ENCODE assay signal across 1 cellular context in the genomic region with DNA sequence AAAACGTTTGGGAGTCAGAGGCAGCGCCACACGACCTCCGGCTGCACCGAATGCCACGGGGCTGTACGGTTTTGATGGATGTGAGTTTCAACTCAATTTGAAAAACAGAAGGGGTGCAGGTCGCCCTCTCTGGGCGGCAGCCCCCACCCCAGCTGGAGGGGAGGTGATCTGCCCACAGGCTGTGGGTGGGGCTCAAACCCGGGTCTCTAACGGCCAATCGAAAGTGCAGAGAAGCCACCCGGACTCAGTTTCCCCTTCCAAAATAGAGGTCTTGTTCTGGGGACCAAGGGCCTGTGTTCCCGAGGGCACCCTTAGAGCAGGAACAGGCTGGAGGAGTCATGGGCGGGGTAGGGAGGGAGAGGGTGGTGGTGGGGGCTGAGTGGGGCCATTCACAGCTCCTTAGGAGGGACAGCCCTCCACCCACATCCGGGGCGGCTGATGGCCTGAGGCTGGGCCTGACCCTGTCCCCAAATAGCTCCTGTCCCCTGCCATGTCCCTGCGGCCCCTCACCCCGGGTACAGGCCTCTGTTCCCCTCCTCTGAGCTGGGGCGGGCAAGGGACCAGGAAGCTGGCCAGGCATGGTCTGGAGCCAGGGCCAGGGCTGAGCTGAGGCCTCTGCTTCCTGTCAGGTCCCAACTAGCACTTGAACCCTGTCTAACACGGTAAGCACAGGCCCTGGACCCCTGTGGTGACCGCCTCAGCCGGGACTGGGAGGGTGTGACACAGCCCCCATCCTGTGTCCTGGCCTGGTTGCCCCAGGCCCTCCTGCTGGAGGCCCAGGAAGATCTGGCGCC.
TF ChIP-seq lines count a peak whose summit lies in the region.

No MANE protein-coding gene starts in this region.

TF ChIP-seq in GM23338, 12 proteins besides CTCF, POLR2A, EP300 and RAD21 (continued from another document):
- TF ChIP-seq, protein P1, sequence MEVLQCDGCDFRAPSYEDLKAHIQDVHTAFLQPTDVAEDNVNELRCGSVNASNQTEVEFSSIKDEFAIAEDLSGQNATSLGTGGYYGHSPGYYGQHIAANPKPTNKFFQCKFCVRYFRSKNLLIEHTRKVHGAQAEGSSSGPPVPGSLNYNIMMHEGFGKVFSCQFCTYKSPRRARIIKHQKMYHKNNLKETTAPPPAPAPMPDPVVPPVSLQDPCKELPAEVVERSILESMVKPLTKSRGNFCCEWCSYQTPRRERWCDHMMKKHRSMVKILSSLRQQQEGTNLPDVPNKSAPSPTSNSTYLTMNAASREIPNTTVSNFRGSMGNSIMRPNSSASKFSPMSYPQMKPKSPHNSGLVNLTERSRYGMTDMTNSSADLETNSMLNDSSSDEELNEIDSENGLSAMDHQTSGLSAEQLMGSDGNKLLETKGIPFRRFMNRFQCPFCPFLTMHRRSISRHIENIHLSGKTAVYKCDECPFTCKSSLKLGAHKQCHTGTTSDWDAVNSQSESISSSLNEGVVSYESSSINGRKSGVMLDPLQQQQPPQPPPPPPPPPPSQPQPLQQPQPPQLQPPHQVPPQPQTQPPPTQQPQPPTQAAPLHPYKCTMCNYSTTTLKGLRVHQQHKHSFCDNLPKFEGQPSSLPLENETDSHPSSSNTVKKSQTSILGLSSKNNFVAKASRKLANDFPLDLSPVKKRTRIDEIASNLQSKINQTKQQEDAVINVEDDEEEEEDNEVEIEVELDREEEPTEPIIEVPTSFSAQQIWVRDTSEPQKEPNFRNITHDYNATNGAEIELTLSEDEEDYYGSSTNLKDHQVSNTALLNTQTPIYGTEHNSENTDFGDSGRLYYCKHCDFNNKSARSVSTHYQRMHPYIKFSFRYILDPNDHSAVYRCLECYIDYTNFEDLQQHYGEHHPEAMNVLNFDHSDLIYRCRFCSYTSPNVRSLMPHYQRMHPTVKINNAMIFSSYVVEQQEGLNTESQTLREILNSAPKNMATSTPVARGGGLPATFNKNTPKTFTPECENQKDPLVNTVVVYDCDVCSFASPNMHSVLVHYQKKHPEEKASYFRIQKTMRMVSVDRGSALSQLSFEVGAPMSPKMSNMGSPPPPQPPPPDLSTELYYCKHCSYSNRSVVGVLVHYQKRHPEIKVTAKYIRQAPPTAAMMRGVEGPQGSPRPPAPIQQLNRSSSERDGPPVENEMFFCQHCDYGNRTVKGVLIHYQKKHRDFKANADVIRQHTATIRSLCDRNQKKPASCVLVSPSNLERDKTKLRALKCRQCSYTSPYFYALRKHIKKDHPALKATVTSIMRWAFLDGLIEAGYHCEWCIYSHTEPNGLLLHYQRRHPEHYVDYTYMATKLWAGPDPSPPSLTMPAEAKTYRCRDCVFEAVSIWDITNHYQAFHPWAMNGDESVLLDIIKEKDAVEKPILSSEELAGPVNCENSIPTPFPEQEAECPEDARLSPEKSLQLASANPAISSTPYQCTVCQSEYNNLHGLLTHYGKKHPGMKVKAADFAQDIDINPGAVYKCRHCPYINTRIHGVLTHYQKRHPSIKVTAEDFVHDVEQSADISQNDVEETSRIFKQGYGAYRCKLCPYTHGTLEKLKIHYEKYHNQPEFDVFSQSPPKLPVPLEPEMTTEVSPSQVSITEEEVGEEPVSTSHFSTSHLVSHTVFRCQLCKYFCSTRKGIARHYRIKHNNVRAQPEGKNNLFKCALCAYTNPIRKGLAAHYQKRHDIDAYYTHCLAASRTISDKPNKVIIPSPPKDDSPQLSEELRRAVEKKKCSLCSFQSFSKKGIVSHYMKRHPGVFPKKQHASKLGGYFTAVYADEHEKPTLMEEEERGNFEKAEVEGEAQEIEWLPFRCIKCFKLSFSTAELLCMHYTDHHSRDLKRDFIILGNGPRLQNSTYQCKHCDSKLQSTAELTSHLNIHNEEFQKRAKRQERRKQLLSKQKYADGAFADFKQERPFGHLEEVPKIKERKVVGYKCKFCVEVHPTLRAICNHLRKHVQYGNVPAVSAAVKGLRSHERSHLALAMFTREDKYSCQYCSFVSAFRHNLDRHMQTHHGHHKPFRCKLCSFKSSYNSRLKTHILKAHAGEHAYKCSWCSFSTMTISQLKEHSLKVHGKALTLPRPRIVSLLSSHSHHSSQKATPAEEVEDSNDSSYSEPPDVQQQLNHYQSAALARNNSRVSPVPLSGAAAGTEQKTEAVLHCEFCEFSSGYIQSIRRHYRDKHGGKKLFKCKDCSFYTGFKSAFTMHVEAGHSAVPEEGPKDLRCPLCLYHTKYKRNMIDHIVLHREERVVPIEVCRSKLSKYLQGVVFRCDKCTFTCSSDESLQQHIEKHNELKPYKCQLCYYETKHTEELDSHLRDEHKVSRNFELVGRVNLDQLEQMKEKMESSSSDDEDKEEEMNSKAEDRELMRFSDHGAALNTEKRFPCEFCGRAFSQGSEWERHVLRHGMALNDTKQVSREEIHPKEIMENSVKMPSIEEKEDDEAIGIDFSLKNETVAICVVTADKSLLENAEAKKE (CRISPR knock-in tag; IDR thresholded peaks at IDR 0.05) = no peak
- TF ChIP-seq STAT1 (IDR thresholded peaks at IDR 0.05; ENCODE audit: unreplicated experiment) (no peak), JUNB (IDR thresholded peaks at IDR 0.05; ENCODE audit: unreplicated experiment) (no peak), EZH2 (IDR thresholded peaks at IDR 0.05; ENCODE audit: low read depth, unreplicated experiment) (no peak)
